ENCODE assay signal across 1 cellular context in genomic region chr5:98568336-98568735, GRCh38.
TF ChIP-seq lines count a peak whose summit lies in the region.

No MANE protein-coding gene starts in this region.

TF ChIP-seq in IMR-90, 13 proteins besides CTCF, POLR2A, EP300 and RAD21 (continued from another document):
- TF ChIP-seq, protein P1, sequence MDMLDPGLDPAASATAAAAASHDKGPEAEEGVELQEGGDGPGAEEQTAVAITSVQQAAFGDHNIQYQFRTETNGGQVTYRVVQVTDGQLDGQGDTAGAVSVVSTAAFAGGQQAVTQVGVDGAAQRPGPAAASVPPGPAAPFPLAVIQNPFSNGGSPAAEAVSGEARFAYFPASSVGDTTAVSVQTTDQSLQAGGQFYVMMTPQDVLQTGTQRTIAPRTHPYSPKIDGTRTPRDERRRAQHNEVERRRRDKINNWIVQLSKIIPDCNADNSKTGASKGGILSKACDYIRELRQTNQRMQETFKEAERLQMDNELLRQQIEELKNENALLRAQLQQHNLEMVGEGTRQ (IDR thresholded peaks at IDR 0.05; ENCODE audit: low read depth, low read length): no peak
- TF ChIP-seq RFX5 (IDR thresholded peaks at IDR 0.05; ENCODE audit: low read depth, low read length) (no peak), SMC3 (IDR thresholded peaks at IDR 0.05; ENCODE audit: low read depth, low read length) (no peak), NFE2L2 (IDR thresholded peaks at IDR 0.05; ENCODE audit: low read depth, low read length) (no peak), CHD1 (IDR thresholded peaks at IDR 0.05; ENCODE audit: low read depth, low read length) (no peak), BHLHE40 (IDR thresholded peaks at IDR 0.05; ENCODE audit: low read depth, low read length) (no peak), CEBPB (IDR thresholded peaks at IDR 0.05; ENCODE audit: low read depth, low read length) (no peak), FOS (IDR thresholded peaks at IDR 0.05; ENCODE audit: low read depth, low read length) (no peak), MAZ (IDR thresholded peaks at IDR 0.05; ENCODE audit: borderline replicate concordance, low read depth, low read length) (no peak), MAFK (IDR thresholded peaks at IDR 0.05; ENCODE audit: low read depth, low read length) (no peak), ELK1 (IDR thresholded peaks at IDR 0.05; ENCODE audit: borderline replicate concordance, low read depth, low read length) (no peak)
